Comparison of ENCODE assay signal across 1 cellular context in the genomic region with DNA sequence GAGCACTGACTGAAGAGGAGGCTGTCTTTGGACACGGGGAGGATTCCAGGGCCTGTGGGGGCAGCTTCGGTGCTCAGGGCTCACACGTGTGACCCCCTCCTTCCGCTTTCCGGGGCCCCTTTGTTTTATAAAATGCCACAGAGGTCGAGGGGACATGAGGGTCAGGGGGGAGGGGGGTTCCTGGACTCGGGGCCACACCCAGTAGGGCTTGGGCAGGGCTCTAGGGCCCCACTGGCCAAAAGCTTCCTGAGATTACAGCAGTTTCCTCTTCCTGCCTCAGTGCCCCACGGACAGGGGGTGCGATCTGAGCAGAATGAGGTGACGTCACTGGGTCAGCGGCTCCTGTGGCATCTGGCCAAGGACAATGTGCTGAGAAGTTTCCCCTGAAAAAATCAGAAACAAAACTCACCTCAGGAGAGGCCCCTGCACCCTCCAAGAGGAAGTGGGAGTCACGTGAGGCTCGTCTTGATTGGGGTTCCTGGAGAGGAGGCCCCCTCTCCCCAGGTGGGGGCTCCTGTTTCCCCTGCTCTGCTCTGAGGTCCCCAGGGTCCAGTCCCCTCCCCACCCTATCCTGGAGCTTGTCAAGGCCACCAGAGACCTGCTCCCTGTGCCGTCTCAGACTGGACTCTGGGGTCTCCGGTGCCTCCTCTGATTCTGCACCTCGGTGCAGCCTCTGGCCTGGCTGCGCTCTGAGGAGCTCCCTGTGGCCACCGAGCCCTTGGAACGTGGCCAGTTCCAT.
TF ChIP-seq lines count a peak whose summit lies in the region.

No MANE protein-coding gene starts in this region.

TF ChIP-seq in GM12878, 131 proteins besides CTCF, POLR2A, EP300 and RAD21 (continued from another document and continues in another):
- TF ChIP-seq, protein P1, sequence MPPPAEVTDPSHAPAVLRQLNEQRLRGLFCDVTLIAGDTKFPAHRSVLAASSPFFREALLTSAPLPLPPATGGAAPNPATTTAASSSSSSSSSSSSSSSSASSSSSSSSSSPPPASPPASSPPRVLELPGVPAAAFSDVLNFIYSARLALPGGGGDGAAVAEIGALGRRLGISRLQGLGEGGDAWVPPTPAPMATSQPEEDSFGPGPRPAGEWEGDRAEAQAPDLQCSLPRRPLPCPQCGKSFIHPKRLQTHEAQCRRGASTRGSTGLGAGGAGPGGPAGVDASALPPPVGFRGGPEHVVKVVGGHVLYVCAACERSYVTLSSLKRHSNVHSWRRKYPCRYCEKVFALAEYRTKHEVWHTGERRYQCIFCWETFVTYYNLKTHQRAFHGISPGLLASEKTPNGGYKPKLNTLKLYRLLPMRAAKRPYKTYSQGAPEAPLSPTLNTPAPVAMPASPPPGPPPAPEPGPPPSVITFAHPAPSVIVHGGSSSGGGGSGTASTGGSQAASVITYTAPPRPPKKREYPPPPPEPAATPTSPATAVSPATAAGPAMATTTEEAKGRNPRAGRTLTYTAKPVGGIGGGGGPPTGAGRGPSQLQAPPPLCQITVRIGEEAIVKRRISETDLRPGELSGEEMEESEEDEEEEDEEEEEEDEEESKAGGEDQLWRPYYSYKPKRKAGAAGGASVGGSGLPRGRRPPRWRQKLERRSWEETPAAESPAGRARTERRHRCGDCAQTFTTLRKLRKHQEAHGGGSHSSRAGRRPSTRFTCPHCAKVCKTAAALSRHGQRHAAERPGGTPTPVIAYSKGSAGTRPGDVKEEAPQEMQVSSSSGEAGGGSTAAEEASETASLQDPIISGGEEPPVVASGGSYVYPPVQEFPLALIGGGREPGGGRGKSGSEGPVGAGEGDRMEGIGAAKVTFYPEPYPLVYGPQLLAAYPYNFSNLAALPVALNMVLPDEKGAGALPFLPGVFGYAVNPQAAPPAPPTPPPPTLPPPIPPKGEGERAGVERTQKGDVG (CRISPR knock-in tag; IDR thresholded peaks at IDR 0.05) = 0 out of 2 replicates have a peak, but pooled peaks have one; percentile 77
- TF ChIP-seq JUNB (IDR thresholded peaks at IDR 0.05) = peak; percentile 54
- peak; percentile 88 for TF ChIP-seq SMAD1 (IDR thresholded peaks at IDR 0.05; ENCODE audit: low read depth, partially characterized antibody)
- TF ChIP-seq MLLT1 (IDR thresholded peaks at IDR 0.05) = no peak; the same call in 1 of the 2 replicates
- no peak for TF ChIP-seq ZSCAN29 (IDR thresholded peaks at IDR 0.05)
- TF ChIP-seq EGR1 (IDR thresholded peaks at IDR 0.05; ENCODE audit: borderline replicate concordance in 1 of 2, low read depth in 2 of 2, low read length in 2 of 2) = peak in 1 of 2 experiments; percentile 34; a peak in 1 of 3 replicates
- no peak for TF ChIP-seq POLR2AphosphoS2 (IDR thresholded peaks at IDR 0.05; ENCODE audit: low read depth, low read length)
- TF ChIP-seq TCF3 (IDR thresholded peaks at IDR 0.05; ENCODE audit: borderline replicate concordance, insufficient read depth, low read depth, low read length) = 0 out of 2 replicates have a peak, but pooled peaks have one; percentile 38
- TF ChIP-seq, protein P2, sequence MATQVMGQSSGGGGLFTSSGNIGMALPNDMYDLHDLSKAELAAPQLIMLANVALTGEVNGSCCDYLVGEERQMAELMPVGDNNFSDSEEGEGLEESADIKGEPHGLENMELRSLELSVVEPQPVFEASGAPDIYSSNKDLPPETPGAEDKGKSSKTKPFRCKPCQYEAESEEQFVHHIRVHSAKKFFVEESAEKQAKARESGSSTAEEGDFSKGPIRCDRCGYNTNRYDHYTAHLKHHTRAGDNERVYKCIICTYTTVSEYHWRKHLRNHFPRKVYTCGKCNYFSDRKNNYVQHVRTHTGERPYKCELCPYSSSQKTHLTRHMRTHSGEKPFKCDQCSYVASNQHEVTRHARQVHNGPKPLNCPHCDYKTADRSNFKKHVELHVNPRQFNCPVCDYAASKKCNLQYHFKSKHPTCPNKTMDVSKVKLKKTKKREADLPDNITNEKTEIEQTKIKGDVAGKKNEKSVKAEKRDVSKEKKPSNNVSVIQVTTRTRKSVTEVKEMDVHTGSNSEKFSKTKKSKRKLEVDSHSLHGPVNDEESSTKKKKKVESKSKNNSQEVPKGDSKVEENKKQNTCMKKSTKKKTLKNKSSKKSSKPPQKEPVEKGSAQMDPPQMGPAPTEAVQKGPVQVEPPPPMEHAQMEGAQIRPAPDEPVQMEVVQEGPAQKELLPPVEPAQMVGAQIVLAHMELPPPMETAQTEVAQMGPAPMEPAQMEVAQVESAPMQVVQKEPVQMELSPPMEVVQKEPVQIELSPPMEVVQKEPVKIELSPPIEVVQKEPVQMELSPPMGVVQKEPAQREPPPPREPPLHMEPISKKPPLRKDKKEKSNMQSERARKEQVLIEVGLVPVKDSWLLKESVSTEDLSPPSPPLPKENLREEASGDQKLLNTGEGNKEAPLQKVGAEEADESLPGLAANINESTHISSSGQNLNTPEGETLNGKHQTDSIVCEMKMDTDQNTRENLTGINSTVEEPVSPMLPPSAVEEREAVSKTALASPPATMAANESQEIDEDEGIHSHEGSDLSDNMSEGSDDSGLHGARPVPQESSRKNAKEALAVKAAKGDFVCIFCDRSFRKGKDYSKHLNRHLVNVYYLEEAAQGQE (IDR thresholded peaks at IDR 0.05; ENCODE audit: low read depth, low read length) = no peak
- no peak for TF ChIP-seq KAT2A (conservative IDR thresholded peaks at IDR 0.05; ENCODE audit: control insufficient read depth, low read depth, low read length)
- TF ChIP-seq ZNF217 (IDR thresholded peaks at IDR 0.05) = no peak
- TF ChIP-seq SKIL (IDR thresholded peaks at IDR 0.05; ENCODE audit: low read depth, poor library complexity, severe bottlenecking) = peak; percentile 79
- TF ChIP-seq SMARCA5 (IDR thresholded peaks at IDR 0.05) = no peak
- TF ChIP-seq FOS (IDR thresholded peaks at IDR 0.05; ENCODE audit: borderline replicate concordance, extremely low read depth, insufficient read length) = no peak
- no peak for TF ChIP-seq SIN3A (IDR thresholded peaks at IDR 0.05; ENCODE audit: low read depth, low read length)
- no peak for TF ChIP-seq E2F8 (IDR thresholded peaks at IDR 0.05; ENCODE audit: low read depth, partially characterized antibody)
- TF ChIP-seq SP1 (IDR thresholded peaks at IDR 0.05; ENCODE audit: low read depth, low read length) = peak; percentile 68
- peak; percentile 79 for TF ChIP-seq MEF2B (IDR thresholded peaks at IDR 0.05; ENCODE audit: partially characterized antibody, poor library complexity, severe bottlenecking)
- peak; percentile 74; the same call in 1 of the 2 replicates for TF ChIP-seq ZBED1 (IDR thresholded peaks at IDR 0.05; ENCODE audit: borderline replicate concordance)
- no peak for TF ChIP-seq ZNF622 (IDR thresholded peaks at IDR 0.05)
- TF ChIP-seq IKZF2 (IDR thresholded peaks at IDR 0.05) = peak; percentile 89 to 91
- TF ChIP-seq LARP7 (IDR thresholded peaks at IDR 0.05) = peak; percentile 24; the same call in 1 of the 2 replicates
- peak; percentile 85 for TF ChIP-seq EED (IDR thresholded peaks at IDR 0.05; ENCODE audit: low read depth)
- TF ChIP-seq, protein P3, sequence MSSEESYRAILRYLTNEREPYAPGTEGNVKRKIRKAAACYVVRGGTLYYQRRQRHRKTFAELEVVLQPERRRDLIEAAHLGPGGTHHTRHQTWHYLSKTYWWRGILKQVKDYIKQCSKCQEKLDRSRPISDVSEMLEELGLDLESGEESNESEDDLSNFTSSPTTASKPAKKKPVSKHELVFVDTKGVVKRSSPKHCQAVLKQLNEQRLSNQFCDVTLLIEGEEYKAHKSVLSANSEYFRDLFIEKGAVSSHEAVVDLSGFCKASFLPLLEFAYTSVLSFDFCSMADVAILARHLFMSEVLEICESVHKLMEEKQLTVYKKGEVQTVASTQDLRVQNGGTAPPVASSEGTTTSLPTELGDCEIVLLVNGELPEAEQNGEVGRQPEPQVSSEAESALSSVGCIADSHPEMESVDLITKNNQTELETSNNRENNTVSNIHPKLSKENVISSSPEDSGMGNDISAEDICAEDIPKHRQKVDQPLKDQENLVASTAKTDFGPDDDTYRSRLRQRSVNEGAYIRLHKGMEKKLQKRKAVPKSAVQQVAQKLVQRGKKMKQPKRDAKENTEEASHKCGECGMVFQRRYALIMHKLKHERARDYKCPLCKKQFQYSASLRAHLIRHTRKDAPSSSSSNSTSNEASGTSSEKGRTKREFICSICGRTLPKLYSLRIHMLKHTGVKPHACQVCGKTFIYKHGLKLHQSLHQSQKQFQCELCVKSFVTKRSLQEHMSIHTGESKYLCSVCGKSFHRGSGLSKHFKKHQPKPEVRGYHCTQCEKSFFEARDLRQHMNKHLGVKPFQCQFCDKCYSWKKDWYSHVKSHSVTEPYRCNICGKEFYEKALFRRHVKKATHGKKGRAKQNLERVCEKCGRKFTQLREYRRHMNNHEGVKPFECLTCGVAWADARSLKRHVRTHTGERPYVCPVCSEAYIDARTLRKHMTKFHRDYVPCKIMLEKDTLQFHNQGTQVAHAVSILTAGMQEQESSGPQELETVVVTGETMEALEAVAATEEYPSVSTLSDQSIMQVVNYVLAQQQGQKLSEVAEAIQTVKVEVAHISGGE (CRISPR knock-in tag; IDR thresholded peaks at IDR 0.05) = no peak
- TF ChIP-seq BRCA1 (IDR thresholded peaks at IDR 0.05; ENCODE audit: low read depth, low read length) = no peak
- TF ChIP-seq, protein P4, sequence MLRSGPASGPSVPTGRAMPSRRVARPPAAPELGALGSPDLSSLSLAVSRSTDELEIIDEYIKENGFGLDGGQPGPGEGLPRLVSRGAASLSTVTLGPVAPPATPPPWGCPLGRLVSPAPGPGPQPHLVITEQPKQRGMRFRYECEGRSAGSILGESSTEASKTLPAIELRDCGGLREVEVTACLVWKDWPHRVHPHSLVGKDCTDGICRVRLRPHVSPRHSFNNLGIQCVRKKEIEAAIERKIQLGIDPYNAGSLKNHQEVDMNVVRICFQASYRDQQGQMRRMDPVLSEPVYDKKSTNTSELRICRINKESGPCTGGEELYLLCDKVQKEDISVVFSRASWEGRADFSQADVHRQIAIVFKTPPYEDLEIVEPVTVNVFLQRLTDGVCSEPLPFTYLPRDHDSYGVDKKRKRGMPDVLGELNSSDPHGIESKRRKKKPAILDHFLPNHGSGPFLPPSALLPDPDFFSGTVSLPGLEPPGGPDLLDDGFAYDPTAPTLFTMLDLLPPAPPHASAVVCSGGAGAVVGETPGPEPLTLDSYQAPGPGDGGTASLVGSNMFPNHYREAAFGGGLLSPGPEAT (IDR thresholded peaks at IDR 0.05; ENCODE audit: low read depth) = peak; percentile 89
- no peak for TF ChIP-seq ASH2L (IDR thresholded peaks at IDR 0.05; ENCODE audit: borderline replicate concordance, low read depth)
- peak; percentile 64; the same call in 1 of the 2 replicates for TF ChIP-seq PAX5 (IDR thresholded peaks at IDR 0.05; ENCODE audit: borderline replicate concordance, low read depth, low read length)
- no peak for TF ChIP-seq ZNF274 (IDR thresholded peaks at IDR 0.05; ENCODE audit: insufficient read depth, insufficient read length)
- TF ChIP-seq, protein P5, sequence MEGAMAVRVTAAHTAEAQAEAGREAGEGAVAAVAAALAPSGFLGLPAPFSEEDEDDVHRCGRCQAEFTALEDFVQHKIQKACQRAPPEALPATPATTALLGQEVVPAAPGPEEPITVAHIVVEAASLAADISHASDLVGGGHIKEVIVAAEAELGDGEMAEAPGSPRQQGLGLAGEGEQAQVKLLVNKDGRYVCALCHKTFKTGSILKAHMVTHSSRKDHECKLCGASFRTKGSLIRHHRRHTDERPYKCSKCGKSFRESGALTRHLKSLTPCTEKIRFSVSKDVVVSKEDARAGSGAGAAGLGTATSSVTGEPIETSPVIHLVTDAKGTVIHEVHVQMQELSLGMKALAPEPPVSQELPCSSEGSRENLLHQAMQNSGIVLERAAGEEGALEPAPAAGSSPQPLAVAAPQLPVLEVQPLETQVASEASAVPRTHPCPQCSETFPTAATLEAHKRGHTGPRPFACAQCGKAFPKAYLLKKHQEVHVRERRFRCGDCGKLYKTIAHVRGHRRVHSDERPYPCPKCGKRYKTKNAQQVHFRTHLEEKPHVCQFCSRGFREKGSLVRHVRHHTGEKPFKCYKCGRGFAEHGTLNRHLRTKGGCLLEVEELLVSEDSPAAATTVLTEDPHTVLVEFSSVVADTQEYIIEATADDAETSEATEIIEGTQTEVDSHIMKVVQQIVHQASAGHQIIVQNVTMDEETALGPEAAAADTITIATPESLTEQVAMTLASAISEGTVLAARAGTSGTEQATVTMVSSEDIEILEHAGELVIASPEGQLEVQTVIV (IDR thresholded peaks at IDR 0.05; ENCODE audit: borderline replicate concordance, partially characterized antibody) = no peak
- TF ChIP-seq CBX5 (IDR thresholded peaks at IDR 0.05; ENCODE audit: low read depth) = no peak
